1 cellular context compared by ENCODE assay signal in the genomic region with DNA sequence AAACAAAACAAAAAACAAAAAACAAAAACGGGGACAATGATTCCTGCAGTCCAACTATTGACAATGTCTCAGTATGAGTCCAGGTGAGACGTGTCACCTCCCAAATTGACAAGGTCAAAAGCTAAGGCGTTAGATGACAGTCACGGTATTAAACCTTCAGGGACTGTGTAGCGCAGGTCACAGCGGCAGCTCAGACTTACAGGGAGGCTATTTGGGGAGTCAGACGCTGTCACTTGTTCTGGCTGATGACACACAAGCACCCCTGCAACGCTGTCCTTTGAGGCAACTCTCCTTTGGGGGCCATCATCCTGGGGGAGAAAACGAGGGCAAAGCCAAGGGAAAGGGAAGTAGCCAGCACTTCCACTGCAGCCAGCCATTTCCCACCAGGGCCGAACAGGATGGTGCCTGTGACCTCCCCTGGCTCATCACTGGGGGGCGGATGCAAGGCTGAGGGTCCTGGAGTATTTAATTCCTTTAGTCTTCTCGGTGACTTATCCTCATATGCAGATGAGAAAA.
TF ChIP-seq lines count a peak whose summit lies in the region.

No MANE protein-coding gene starts in this region.

TF ChIP-seq in H1, 55 proteins besides CTCF, POLR2A, EP300 and RAD21:
- TF ChIP-seq CHD7 (IDR thresholded peaks at IDR 0.05; ENCODE audit: insufficient replicate concordance, low read length) (no peak), KDM1A (IDR thresholded peaks at IDR 0.05; ENCODE audit: borderline replicate concordance, low read length) (no peak), ATF3 (IDR thresholded peaks at IDR 0.05; ENCODE audit: insufficient read depth, low read depth, low read length) (no peak)
